11 cellular contexts compared by ENCODE assay signal in genomic region chr16:73037331-73037745, GRCh38. TPM values are rescaled to one million over a fixed set of nuclear protein-coding genes. Genes with fewer than 3 reads are reported as not detected.
DNase-seq lines count a peak whose midpoint lies in the region; ATAC-seq, FAIRE-seq and TF ChIP-seq lines count a peak whose summit lies in the region.
"Had no signal": no experiment of that assay in that cellular context is flagged by ENCODE, and none has a peak within 500 bp of the region (broad histone marks: within the 10 kb centered on the region; RNA-seq: fewer than 3 reads in every experiment).

No MANE protein-coding gene starts in this region.

- peaks cover 3% of the 10 kb centered on the region for H3K4me1 Mint-ChIP-seq in T-helper 2 cell treated with Interferon-gamma antibody and Interleukin-4, amounts not matched to agents 5 μg/mL and 100 μg/mL, for 36 hours (ENCODE audit: low read depth)
- H3K4me1 Mint-ChIP-seq: CD8-positive, alpha-beta memory T cell had no signal

- 42 to 56% methylated on average over 5 of the region's 5 CpGs for WGBS in pancreas, 2 donors

- peak; percentile 83 for DNase-seq in GM12865 (ENCODE audit: low read depth)
- DNase-seq in cardiac muscle cell (ENCODE audit: low read depth in 1 of 2, low spot score in 1 of 2): peak in 1 of 2 donors; percentile 90
- no peak for DNase-seq in pancreas
- no peak for DNase-seq in CD1c-positive myeloid dendritic cell (ENCODE audit: extremely low spot score)
- no peak for DNase-seq in T-helper 2 cell treated with Interferon-gamma antibody and Interleukin-4, amounts not matched to agents 5 μg/mL and 100 μg/mL, for 36 hours (ENCODE audit: low spot score)
- no peak for DNase-seq in Kasumi-1 (lab: John Stamatoyannopoulos, UW)
- DNase-seq: activated CD8-positive, alpha-beta memory T cell treated with anti-CD3 and anti-CD28 coated beads, Interleukin-2, amount 50 U/mL, for 4 hours; CD8-positive, alpha-beta memory T cell; NCI-H1436 treated with DMSO at 0.1 percent for 48 hours had no signal

- peaks cover 37% of the 10 kb centered on the region for H3K27me3 Mint-ChIP-seq in T-helper 2 cell treated with Interferon-gamma antibody and Interleukin-4, amounts not matched to agents 5 μg/mL and 100 μg/mL, for 36 hours (ENCODE audit: low read depth)

- peaks cover 93% of the 10 kb centered on the region for H3K27me3 ChIP-seq in HUES6 (ENCODE audit: control insufficient read depth, insufficient read depth, low read length)
- no peaks in the 10 kb centered on the region for H3K27me3 ChIP-seq in cardiac muscle cell
- H3K27me3 ChIP-seq in pancreas: no peaks in the 10 kb centered on the region

- H3K4me3 ChIP-seq in GM12865 (ENCODE audit: low read depth, low read length) (peak overlapping the region; percentile 63), HUES6 (ENCODE audit: low read depth, low read length) (peak overlapping the region; percentile 51), cardiac muscle cell (peak overlapping the region; percentile 2), pancreas (no peak overlapping the region)

- no peak overlapping the region for H3K27ac ChIP-seq in HUES6 (ENCODE audit: low read depth, low read length)
- H3K27ac ChIP-seq in cardiac muscle cell: peak overlapping the region; percentile 88
- H3K27ac ChIP-seq in pancreas: peak overlapping the region in 2 of 4 donors; percentile 51 to 54

- FAIRE-seq in pancreas (lab: Jason Lieb, UNC): no peak

- H3K27ac Mint-ChIP-seq in T-helper 2 cell treated with Interferon-gamma antibody and Interleukin-4, amounts not matched to agents 5 μg/mL and 100 μg/mL, for 36 hours: no peak overlapping the region
- H3K27ac Mint-ChIP-seq: CD8-positive, alpha-beta memory T cell had no signal

- ATAC-seq in pancreas: peak in 3 of 4 donors; percentile 49 to 72 (median 52)
- ATAC-seq in GM21367 (IDR thresholded peaks at IDR 0.05; ENCODE audit: unreplicated experiment): no peak

- H3K9me3 ChIP-seq in HUES6 (ENCODE audit: control insufficient read depth, insufficient read depth, low read depth, low read length) (no peaks in the 10 kb centered on the region), cardiac muscle cell (ENCODE audit: low read depth) (no peaks in the 10 kb centered on the region), pancreas (no peaks in the 10 kb centered on the region)

- H3K36me3 ChIP-seq in HUES6 (ENCODE audit: control insufficient read depth, insufficient read depth, low read length): no peaks in the 10 kb centered on the region
- H3K36me3 ChIP-seq in cardiac muscle cell: no peaks in the 10 kb centered on the region
- H3K36me3 ChIP-seq in pancreas: no peaks in the 10 kb centered on the region

- no peaks in the 10 kb centered on the region for H3K36me3 Mint-ChIP-seq in T-helper 2 cell treated with Interferon-gamma antibody and Interleukin-4, amounts not matched to agents 5 μg/mL and 100 μg/mL, for 36 hours (ENCODE audit: low read depth)
- H3K36me3 Mint-ChIP-seq: CD8-positive, alpha-beta memory T cell had no signal

- intact Hi-C loops in pancreas (cut with DNase I): no loop called here

- H3K9ac ChIP-seq in HUES6 (ENCODE audit: low read length): no peak overlapping the region

- no peaks in the 10 kb centered on the region for H3K9me3 Mint-ChIP-seq in T-helper 2 cell treated with Interferon-gamma antibody and Interleukin-4, amounts not matched to agents 5 μg/mL and 100 μg/mL, for 36 hours
- H3K9me3 Mint-ChIP-seq: CD8-positive, alpha-beta memory T cell had no signal

- TF ChIP-seq CTCF in GM12865 (IDR thresholded peaks at IDR 0.05; ENCODE audit: insufficient read depth, low read depth, low read length, missing control alignments): no peak
- no peak for TF ChIP-seq CTCF in cardiac muscle cell (IDR thresholded peaks at IDR 0.05; ENCODE audit: low read depth, low read length)
- no peak for TF ChIP-seq CTCF in pancreas (IDR thresholded peaks at IDR 0.05)

- peaks cover 72% of the 10 kb centered on the region for H3K4me1 ChIP-seq in HUES6 (ENCODE audit: control insufficient read depth, insufficient read depth, low read length)
- H3K4me1 ChIP-seq in cardiac muscle cell (ENCODE audit: low read depth): peaks cover 72% of the 10 kb centered on the region
- H3K4me1 ChIP-seq in pancreas: peaks cover 0 to 18% (median 8%) of the 10 kb centered on the region in 3 donors

- H3K4me3 Mint-ChIP-seq in T-helper 2 cell treated with Interferon-gamma antibody and Interleukin-4, amounts not matched to agents 5 μg/mL and 100 μg/mL, for 36 hours: no peak overlapping the region
- H3K4me3 Mint-ChIP-seq: CD8-positive, alpha-beta memory T cell had no signal

RNA-seq across cellular contexts. Expression of gene ZFHX3, which starts 10.6 kb away (rescaled TPM):
- 6.6 and 12.2 TPM in 2 replicates for total RNA-seq in cardiac muscle cell
- 6.7 and 8.4 TPM in 2 replicates for polyA plus RNA-seq in cardiac muscle cell
- total RNA-seq in pancreas: 10 to 100 TPM in 4 of 6 donors, 1 to 10 TPM in 2; 8.7 to 17.6 (median 10.4) TPM
- 1 to 10 TPM; 2.5 to 4.5 TPM for polyA plus RNA-seq in pancreas

Comparison
In these comparisons a context has a peak if more than half of its experiments do, and no peak if none do; other contexts are left out.
1. H3K4me3 ChIP-seq: peak in GM12865 (single experiment), HUES6 (single experiment) and cardiac muscle cell (single experiment); none in pancreas (0 of 4).